ENCODE assay signal across 8 cellular contexts in genomic region chr1:181105134-181106021, GRCh38.
DNase-seq lines count a peak whose midpoint lies in the region; ATAC-seq and TF ChIP-seq lines count a peak whose summit lies in the region.

No MANE protein-coding gene starts in this region.

- ATAC-seq in GM18502 (IDR thresholded peaks at IDR 0.05; ENCODE audit: poor library complexity, unreplicated experiment) (peak; percentile 82), HG02938 (IDR thresholded peaks at IDR 0.05; ENCODE audit: unreplicated experiment) (peak; percentile 76)

- TF ChIP-seq CTCF in retinal pigment epithelial cell (conservative IDR thresholded peaks at IDR 0.05; ENCODE audit: low read depth, low read length), result no peak

- DNase-seq in NCI-H1930 (lab: John Stamatoyannopoulos, UW) (peak; percentile 76 to 94), T1000 (lab: John Stamatoyannopoulos, UW) (peak; percentile 78), astrocyte of the hippocampus (ENCODE audit: low read depth, low spot score) (peak; percentile 97), hippocampal formation (lab: John Stamatoyannopoulos, UW) (peak; percentile 86 to 91), retinal pigment epithelial cell (ENCODE audit: low read depth) (no peak), OCI-M2 (lab: John Stamatoyannopoulos, UW; ENCODE audit: unreplicated experiment) (no peak)

- H3K4me3 ChIP-seq in retinal pigment epithelial cell (ENCODE audit: low read length), result peak overlapping the region; percentile 71

Comparison
In these comparisons a context has a peak if more than half of its experiments do, and no peak if none do; other contexts are left out.
1. DNase-seq: peak in NCI-H1930 (2 of 2), T1000 (single experiment), astrocyte of the hippocampus (single experiment) and hippocampal formation (2 of 2); none in retinal pigment epithelial cell (single experiment) and OCI-M2 (single experiment).